Comparison of ENCODE assay signal across 17 cellular contexts in the genomic region with DNA sequence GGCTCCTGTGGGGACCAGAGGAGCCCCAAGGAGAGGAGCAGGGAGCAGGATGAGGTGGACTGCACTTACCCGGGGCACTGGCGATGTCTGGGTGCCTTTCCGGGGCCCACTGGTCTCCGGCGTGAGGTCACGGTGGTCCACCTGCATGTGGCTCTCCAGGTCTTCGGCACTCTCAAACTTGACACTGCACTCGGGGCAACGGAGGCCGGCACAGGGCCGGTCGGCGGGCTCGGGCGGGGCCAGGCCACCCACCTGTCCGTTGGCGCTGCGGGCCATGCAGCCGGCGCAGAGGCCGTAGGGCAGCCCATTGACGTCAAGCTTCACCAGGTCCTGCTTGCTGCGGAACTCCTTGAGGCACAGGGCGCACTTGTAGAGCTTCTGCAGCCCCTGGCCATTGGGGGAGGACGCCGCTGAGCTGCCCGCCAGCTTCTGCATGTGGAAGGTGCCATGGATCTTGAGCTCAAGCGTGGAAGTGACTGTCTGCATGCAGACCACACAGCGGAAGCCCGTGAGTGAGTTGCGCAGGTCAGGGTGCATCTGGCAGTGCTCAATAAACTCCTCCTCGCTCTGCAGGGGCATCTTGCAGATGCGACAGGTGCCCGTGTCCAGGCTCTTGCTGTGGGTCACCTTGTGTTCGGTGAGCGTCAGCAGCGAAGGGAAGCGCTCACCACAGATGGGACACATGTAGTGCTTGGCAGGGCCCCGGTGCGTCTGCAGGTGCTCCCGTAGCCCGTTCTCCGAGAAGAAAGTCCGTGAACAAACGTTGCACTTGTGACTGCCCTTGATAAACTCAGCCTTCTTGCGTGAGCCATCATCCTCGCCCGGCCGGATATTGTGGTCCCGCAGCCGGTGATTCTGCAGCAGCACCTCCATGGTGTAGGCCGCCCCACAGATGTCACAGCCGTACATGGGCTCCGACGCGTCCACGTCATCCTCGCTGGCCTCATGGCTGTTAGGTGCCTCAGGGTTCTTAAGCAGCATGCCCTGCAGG.
DNase-seq lines count a peak whose midpoint lies in the region; ATAC-seq, FAIRE-seq and TF ChIP-seq lines count a peak whose summit lies in the region.
"Had no signal": no experiment of that assay in that cellular context is flagged by ENCODE, and none has a peak within 500 bp of the region (broad histone marks: within the 10 kb centered on the region; RNA-seq: fewer than 3 reads in every experiment).

No MANE protein-coding gene starts in this region.

- no peak overlapping the region for H3T11ph ChIP-seq in H9 (ENCODE audit: low read length)

- H3K9me3 Mint-ChIP-seq in H9: no peaks in the 10 kb centered on the region; a peak in 2 of 5 replicates
- H3K9me3 Mint-ChIP-seq: CD8-positive, alpha-beta memory T cell had no signal

- H3K4me3 ChIP-seq in BLaER1: peak overlapping the region; percentile 55
- H3K4me3 ChIP-seq in coronary artery: no peak overlapping the region
- H3K4me3 ChIP-seq in spleen: no peak overlapping the region
- H3K4me3 ChIP-seq in kidney (ENCODE audit: low read length in 2 of 2): no peak overlapping the region
- H3K4me3 ChIP-seq in HepG2 (replicated peaks in 1 of 3; ENCODE audit: insufficient read depth in 1 of 3, low read depth in 2 of 3, low read length in 3 of 3): no peak overlapping the region
- H3K4me3 ChIP-seq: A549, GM12878, GM23248 had no signal

- no peak overlapping the region for H3K4me3 Mint-ChIP-seq in H9
- H3K4me3 Mint-ChIP-seq: CD8-positive, alpha-beta memory T cell had no signal

- H4K5ac ChIP-seq in H9 (ENCODE audit: insufficient read length, low read depth, low read length): no peak overlapping the region

- no peak overlapping the region; the same call in 1 of the 2 replicates for H3K14ac ChIP-seq in H9 (ENCODE audit: insufficient read depth, low read length)

- no peak overlapping the region for H2BK12ac ChIP-seq in H9 (ENCODE audit: insufficient read length, low read depth, low read length)

- TF ChIP-seq CTCF in H9 (conservative IDR thresholded peaks at IDR 0.05) (no peak), coronary artery (IDR thresholded peaks at IDR 0.05) (no peak), spleen (IDR thresholded peaks at IDR 0.05 in 8 of 11, conservative IDR thresholded peaks at IDR 0.05 in 3 of 11) (no peak), kidney (IDR thresholded peaks at IDR 0.05; ENCODE audit: borderline replicate concordance, extremely low read depth, insufficient read depth) (no peak), HepG2 (CRISPR knock-in tag; IDR thresholded peaks at IDR 0.05) (no peak)

- no CpG with 5 or more reads among the region's 58 CpGs for WGBS in H9 (ENCODE audit: extremely low coverage, insufficient read length, low lambda C conversion rate)
- WGBS in spleen, 5 donors: 86 to 98% (median 93%) methylated on average over 29 to 58 of the region's 58 CpGs
- WGBS in HepG2 (ENCODE audit: low lambda C conversion rate): 66% methylated on average over 14 of the region's 58 CpGs

- no peak overlapping the region for H4K8ac ChIP-seq in H9 (replicated peaks; ENCODE audit: insufficient read length, low read depth, low read length)

- H2AFZ ChIP-seq in H9 (ENCODE audit: low read length) (no peak overlapping the region), HepG2 (ENCODE audit: low read length) (no peak overlapping the region)
- H2AFZ ChIP-seq: GM23248 had no signal

- H3K23me2 ChIP-seq in H9 (ENCODE audit: insufficient read length, low read depth, low read length, poor library complexity, severe bottlenecking): no peaks in the 10 kb centered on the region

- peaks cover 24 to 32% of the 10 kb centered on the region in 2 experiments for H3K4me1 Mint-ChIP-seq in H9
- H3K4me1 Mint-ChIP-seq: CD8-positive, alpha-beta memory T cell had no signal

- CTCF ChIA-PET in HepG2 (lab: Yijun Ruan, JAX; ENCODE audit: low intra/inter-chr PET ratio, low total read pairs): no interaction called here

- H3K27ac ChIP-seq in BLaER1 (peak overlapping the region; percentile 87), H9 (ENCODE audit: insufficient read length, low read depth, low read length) (no peak overlapping the region), coronary artery (no peak overlapping the region), spleen (no peak overlapping the region), kidney (ENCODE audit: low read depth in 2 of 2, low read length in 2 of 2) (no peak overlapping the region), HepG2 (ENCODE audit: extremely low read length, insufficient read depth, low read length) (no peak overlapping the region)
- H3K27ac ChIP-seq: A549, GM23248 had no signal

- H3K9ac ChIP-seq in BLaER1 (peak overlapping the region; percentile 69; the same call in 1 of the 2 replicates), H9 (ENCODE audit: extremely low read depth, insufficient read length, low read length) (no peak overlapping the region), kidney (ENCODE audit: low read length in 2 of 2) (no peak overlapping the region), HepG2 (ENCODE audit: insufficient read depth, low read depth, low read length) (no peak overlapping the region)
- H3K9ac ChIP-seq: GM23248 had no signal

- no peaks in the 10 kb centered on the region for H3K79me2 ChIP-seq in H9 (ENCODE audit: insufficient read depth, low read length)
- H3K79me2 ChIP-seq in HepG2 (ENCODE audit: insufficient read depth, low read length): no peaks in the 10 kb centered on the region

- H3K27me3 ChIP-seq in BLaER1: no peaks in the 10 kb centered on the region
- no peaks in the 10 kb centered on the region for H3K27me3 ChIP-seq in H9 (ENCODE audit: insufficient read depth, low read length)
- peaks cover 0 to 6% (median 0%) of the 10 kb centered on the region in 7 donors for H3K27me3 ChIP-seq in spleen (replicated peaks in 1 of 7)
- peaks cover 3 to 15% of the 10 kb centered on the region in 2 experiments; a peak in 3 of 5 replicates for H3K27me3 ChIP-seq in HepG2 (ENCODE audit: control insufficient read depth in 1 of 2, insufficient read depth in 2 of 2, low read length in 2 of 2)
- H3K27me3 ChIP-seq: BE2C had no signal

- H3K4me2 ChIP-seq in BLaER1: peak overlapping the region; percentile 86
- no peak overlapping the region for H3K4me2 ChIP-seq in H9 (ENCODE audit: insufficient read depth, insufficient read length, low read length)
- no peak overlapping the region for H3K4me2 ChIP-seq in HepG2 (ENCODE audit: low read depth, low read length)
- H3K4me2 ChIP-seq: A549 had no signal

- H3K4ac ChIP-seq in H9 (ENCODE audit: low read depth, low read length): no peak overlapping the region

- in situ Hi-C loops in HepG2 (cut with HindIII; ENCODE audit: extremely low pct_ligation_motif_present, low pct_unique_long_range_greater_than_20kb): no loop called here

- TF ChIP-seq EP300 in HepG2 (IDR thresholded peaks at IDR 0.05; ENCODE audit: low read depth in 2 of 2, low read length in 2 of 2) (no peak), HepG2 (CRISPR knock-in tag; IDR thresholded peaks at IDR 0.05; ENCODE audit: borderline replicate concordance) (no peak)

- no peak for FAIRE-seq in kidney (lab: Jason Lieb, UNC)
- FAIRE-seq in HepG2 (lab: Jason Lieb, UNC): no peak
- FAIRE-seq: A549, GM12878, GM18507, H54 had no signal

- H3K79me1 ChIP-seq in H9 (ENCODE audit: insufficient read depth, low read depth, low read length, poor library complexity, severe bottlenecking): no peaks in the 10 kb centered on the region

- H2BK5ac ChIP-seq in H9 (ENCODE audit: insufficient read length, low read length): no peak overlapping the region

- intact Hi-C loops in spleen (cut with DNase I; ENCODE audit: low total_unique reads) (no loop called here), kidney (cut with DNase I) (no loop called here), HepG2 (cut with micrococcal nuclease; ENCODE audit: unreplicated experiment) (no loop called here)

- DNase-seq in H9 (peak; percentile 21), coronary artery (ENCODE audit: low spot score) (peak; percentile 64), spleen (peak; percentile 71), NCI-H748 (lab: John Stamatoyannopoulos, UW; ENCODE audit: unreplicated experiment) (no peak), kidney (no peak), HepG2 (ENCODE audit: low spot score) (no peak)
- DNase-seq: BE2C; Calu3; CD8-positive, alpha-beta memory T cell; DMS 273 treated with DMSO at 0.1 percent for 48 hours; GM23248; IMR-90 had no signal

- H2AK5ac ChIP-seq in H9 (ENCODE audit: insufficient read length, low read length): no peak overlapping the region

- no peak overlapping the region for H2BK15ac ChIP-seq in H9 (ENCODE audit: low read depth, low read length)

- peaks cover 29 to 41% (median 29%) of the 10 kb centered on the region in 3 experiments for H3K36me3 Mint-ChIP-seq in H9 (ENCODE audit: insufficient read depth in 1 of 3, low read depth in 3 of 3)
- H3K36me3 Mint-ChIP-seq: CD8-positive, alpha-beta memory T cell had no signal

- peaks cover 100% of the 10 kb centered on the region for H3K4me1 ChIP-seq in BLaER1
- H3K4me1 ChIP-seq in H9 (ENCODE audit: insufficient read depth, low read length): peaks cover 8% of the 10 kb centered on the region; the same call in 1 of the 2 replicates
- H3K4me1 ChIP-seq in spleen: peaks cover 0 to 35% (median 16%) of the 10 kb centered on the region in 6 donors
- peaks cover 0 to 5% of the 10 kb centered on the region in 2 donors for H3K4me1 ChIP-seq in kidney (ENCODE audit: control insufficient read depth in 1 of 2, insufficient read depth in 1 of 2, low read depth in 1 of 2, low read length in 2 of 2)
- peaks cover 13% of the 10 kb centered on the region for H3K4me1 ChIP-seq in HepG2 (ENCODE audit: insufficient read depth, low read length)
- H3K4me1 ChIP-seq: A549 had no signal

- H3K36me3 ChIP-seq in BLaER1: peaks cover 36% of the 10 kb centered on the region
- peaks cover 0 to 19% (median 0%) of the 10 kb centered on the region in 6 donors for H3K36me3 ChIP-seq in spleen
- H3K36me3 ChIP-seq in kidney (ENCODE audit: control insufficient read depth in 1 of 2, insufficient read depth in 2 of 2, low read length in 2 of 2): peaks cover 0 to 2% of the 10 kb centered on the region in 2 donors
- H3K36me3 ChIP-seq in HepG2 (replicated peaks in 1 of 2; ENCODE audit: control insufficient read depth in 1 of 2, insufficient read depth in 2 of 2, low read length in 2 of 2): no peaks in the 10 kb centered on the region

- ATAC-seq in HepG2: no peak
- ATAC-seq: A549, GM12878 had no signal

- no peak overlapping the region for H3K27ac Mint-ChIP-seq in H9
- H3K27ac Mint-ChIP-seq: CD8-positive, alpha-beta memory T cell had no signal

- H4K20me1 ChIP-seq in BLaER1: no peaks in the 10 kb centered on the region
- H4K20me1 ChIP-seq in H9 (ENCODE audit: control insufficient read depth, insufficient read depth, insufficient read length): no peaks in the 10 kb centered on the region
- no peaks in the 10 kb centered on the region for H4K20me1 ChIP-seq in HepG2 (ENCODE audit: insufficient read depth, low read length)

- no TSS peak for BruUV-seq in HepG2 (replicated peaks; lab: Mats Ljungman, UMichigan)

- H4K91ac ChIP-seq in H9 (ENCODE audit: insufficient read length, low read depth, low read length): no peak overlapping the region

- H2BK120ac ChIP-seq in H9 (ENCODE audit: low read depth, low read length, poor library complexity, severe bottlenecking): no peak overlapping the region

- H3K23ac ChIP-seq in H9 (ENCODE audit: insufficient read length, low read depth, low read length): no peak overlapping the region

- TF ChIP-seq POLR2A in spleen (IDR thresholded peaks at IDR 0.05): no peak
- no peak for TF ChIP-seq POLR2A in HepG2 (IDR thresholded peaks at IDR 0.05; ENCODE audit: insufficient read depth in 1 of 2, low read depth in 2 of 2, low read length in 2 of 2)

- no peak for TF ChIP-seq RAD21 in HepG2 (CRISPR knock-in tag; IDR thresholded peaks at IDR 0.05)

- H3K27me3 Mint-ChIP-seq in H9 (ENCODE audit: low read depth): no peaks in the 10 kb centered on the region

- POLR2A ChIA-PET in HepG2 (lab: Yijun Ruan, JAX): no interaction called here

- no peaks in the 10 kb centered on the region for H3K9me3 ChIP-seq in BLaER1
- H3K9me3 ChIP-seq in H9 (ENCODE audit: control insufficient read depth, low read depth, low read length): no peaks in the 10 kb centered on the region
- no peaks in the 10 kb centered on the region for H3K9me3 ChIP-seq in spleen
- no peaks in the 10 kb centered on the region for H3K9me3 ChIP-seq in kidney (ENCODE audit: control insufficient read depth in 1 of 2, low read length in 2 of 2)
- H3K9me3 ChIP-seq in HepG2 (ENCODE audit: low read length): no peaks in the 10 kb centered on the region
- H3K9me3 ChIP-seq: A549, BE2C had no signal

- no peak overlapping the region for H3K18ac ChIP-seq in H9 (ENCODE audit: insufficient read length, low read depth, low read length)

- no peak overlapping the region for H3K56ac ChIP-seq in H9 (ENCODE audit: insufficient read length, low read depth, low read length)

- no peak overlapping the region for H2BK20ac ChIP-seq in H9 (ENCODE audit: low read depth, low read length, poor library complexity, severe bottlenecking)

Comparison
In these comparisons a context has a peak if more than half of its experiments do, and no peak if none do; other contexts are left out.
1. DNase-seq: peak in H9 (single experiment), coronary artery (single experiment) and spleen (single experiment); none in NCI-H748 (single experiment), kidney (single experiment) and HepG2 (single experiment).